In genomic region chr17:910503-911194, GRCh38 we compare ENCODE assay signal across 18 cellular contexts.
A peak's percentile ranks its signal among the peaks of the same experiment; 100 is the strongest.
DNase-seq lines count a peak whose midpoint lies in the region; ATAC-seq and TF ChIP-seq lines count a peak whose summit lies in the region.
"Had no signal": no experiment of that assay in that cellular context is flagged by ENCODE, and none has a peak within 500 bp of the region (broad histone marks: within the 10 kb centered on the region; RNA-seq: fewer than 3 reads in every experiment).

No MANE protein-coding gene starts in this region.

- POLR2A ChIA-PET in HEK293 (lab: Yijun Ruan, JAX) = interaction anchor here (0.6 kb wide), 1 partner anchor 44 kb away, joined by 4 read pairs; no protein-coding TSS in a partner anchor

- peaks cover 6% of the 10 kb centered on the region for H3K36me3 Mint-ChIP-seq in endothelial cell (ENCODE audit: low read depth, unreplicated experiment)
- peaks cover 24% of the 10 kb centered on the region for H3K36me3 Mint-ChIP-seq in nephron progenitor cell (ENCODE audit: low read depth)
- H3K36me3 Mint-ChIP-seq: activated naive CD8-positive, alpha-beta T cell had no signal

- no peaks in the 10 kb centered on the region for H4K20me1 ChIP-seq in Karpas-422 (ENCODE audit: insufficient read depth, low read depth, low read length)

- ATAC-seq in HG03439 (IDR thresholded peaks at IDR 0.05; ENCODE audit: unreplicated experiment) = no peak
- ATAC-seq: pancreas had no signal

- H3K4me3 Mint-ChIP-seq in endothelial cell (ENCODE audit: unreplicated experiment) (no peak overlapping the region), nephron progenitor cell (peak overlapping the region; percentile 42)
- H3K4me3 Mint-ChIP-seq: activated naive CD8-positive, alpha-beta T cell; dendritic cell treated with granulocyte-macrophage colony-stimulating factor and Interleukin-4, amounts not matched to agents 40 ng/mL and 50 ng/mL, for 4 days had no signal

- H3K9me3 Mint-ChIP-seq in endothelial cell (ENCODE audit: unreplicated experiment) = no peaks in the 10 kb centered on the region
- H3K9me3 Mint-ChIP-seq in nephron progenitor cell = no peaks in the 10 kb centered on the region
- H3K9me3 Mint-ChIP-seq: dendritic cell treated with granulocyte-macrophage colony-stimulating factor and Interleukin-4, amounts not matched to agents 40 ng/mL and 50 ng/mL, for 4 days had no signal

- H3K27ac ChIP-seq in HEK293 (ENCODE audit: extremely low read depth, low read depth, low read length) (no peak overlapping the region), Karpas-422 (ENCODE audit: low read length) (no peak overlapping the region)
- H3K27ac ChIP-seq: lower lobe of right lung, pancreas had no signal

- H3K9me2 ChIP-seq in Karpas-422 (replicated peaks; ENCODE audit: insufficient read depth, low read length) = no peaks in the 10 kb centered on the region

- TF ChIP-seq CTCF in HEK293 (tag by site-specific recombination; IDR thresholded peaks at IDR 0.05) = no peak
- no peak for TF ChIP-seq CTCF in endothelial cell (IDR thresholded peaks at IDR 0.05; ENCODE audit: unreplicated experiment)
- no peak for TF ChIP-seq CTCF in nephron progenitor cell (IDR thresholded peaks at IDR 0.05)

- H3K4me2 ChIP-seq in Karpas-422 (ENCODE audit: low read depth, low read length, poor library complexity, severe bottlenecking) = no peak overlapping the region

- H3K36me3 ChIP-seq in HEK293 (ENCODE audit: control insufficient read depth in 2 of 2, insufficient read depth in 1 of 2, low read length in 2 of 2) (no peaks in the 10 kb centered on the region; a peak in 1 of 3 replicates), Karpas-422 (ENCODE audit: insufficient read depth, low read length) (no peaks in the 10 kb centered on the region)
- H3K36me3 ChIP-seq: lower lobe of right lung, pancreas had no signal

- no peaks in the 10 kb centered on the region for H3K27me3 ChIP-seq in Karpas-422 (ENCODE audit: low read length)
- H3K27me3 ChIP-seq: pancreas had no signal

- H3K4me1 ChIP-seq in HEK293 (ENCODE audit: control insufficient read depth, insufficient read depth, low read length) (peaks cover 9% of the 10 kb centered on the region), Karpas-422 (ENCODE audit: low read length) (no peaks in the 10 kb centered on the region)

- H3K9me3 ChIP-seq in HEK293 (ENCODE audit: control insufficient read depth, insufficient read depth, low read depth, low read length) (no peaks in the 10 kb centered on the region), Karpas-422 (ENCODE audit: low read length) (no peaks in the 10 kb centered on the region)
- H3K9me3 ChIP-seq: HAP-1, lower lobe of right lung, pancreas had no signal

- DNase-seq in AG08395 (ENCODE audit: low spot score) (peak; percentile 59), endothelial cell (ENCODE audit: low spot score) (no peak), nephron progenitor cell (no peak), Karpas-422 (no peak), DMS153 treated with DMSO at 0.1 percent for 48 hours (lab: John Stamatoyannopoulos, UW; ENCODE audit: unreplicated experiment) (no peak)
- no peak for DNase-seq in activated CD4-positive, alpha-beta T cell treated with anti-CD3 and anti-CD28 coated beads for 4 hours
- DNase-seq: C1 segment of cervical spinal cord; glutamatergic neuron; NCI-H1105; NCI-H526 treated with DMSO at 0.1 percent for 48 hours; pancreas; stimulated activated CD4-positive, alpha-beta T cell treated with anti-CD3 and anti-CD28 coated beads, Interleukin-2, amount 100 ng/mL, for 24 hours had no signal

- H3K4me1 Mint-ChIP-seq in endothelial cell (ENCODE audit: unreplicated experiment) (peaks cover 10% of the 10 kb centered on the region), nephron progenitor cell (peaks cover 57% of the 10 kb centered on the region)

- H3K9ac ChIP-seq in Karpas-422 (ENCODE audit: low read length) = no peak overlapping the region

- H3K27me3 Mint-ChIP-seq in endothelial cell (ENCODE audit: unreplicated experiment) (peaks cover 3% of the 10 kb centered on the region), nephron progenitor cell (ENCODE audit: low read depth, poor library complexity) (peaks cover 5% of the 10 kb centered on the region)

- no peaks in the 10 kb centered on the region for H3K79me2 ChIP-seq in Karpas-422 (ENCODE audit: low read length)

- peak overlapping the region; percentile 43 for H3K27ac Mint-ChIP-seq in endothelial cell (ENCODE audit: unreplicated experiment)
- peak overlapping the region; percentile 78 for H3K27ac Mint-ChIP-seq in nephron progenitor cell
- H3K27ac Mint-ChIP-seq: activated naive CD8-positive, alpha-beta T cell; dendritic cell treated with granulocyte-macrophage colony-stimulating factor and Interleukin-4, amounts not matched to agents 40 ng/mL and 50 ng/mL, for 4 days had no signal

- H3K4me3 ChIP-seq in HEK293 (ENCODE audit: low read depth, low read length) (no peak overlapping the region), Karpas-422 (ENCODE audit: low read length) (no peak overlapping the region)
- H3K4me3 ChIP-seq: HAP-1, lower lobe of right lung, pancreas had no signal

- H2AFZ ChIP-seq in Karpas-422 (ENCODE audit: low read length) = no peak overlapping the region

- CTCF ChIA-PET in HEK293 (lab: Yijun Ruan, JAX) = interaction anchor here (0.6 to 0.8 kb wide), 3 partner anchors 15 to 59 kb away, joined by 3 to 9 read pairs (median 6); no protein-coding TSS in a partner anchor

TF ChIP-seq in HEK293, 187 proteins besides CTCF, POLR2A, EP300 and RAD21 (continues in another document):
- TF ChIP-seq OSR2 (tag by site-specific recombination; IDR thresholded peaks at IDR 0.05) (no peak), ZNF155 (tag by site-specific recombination; IDR thresholded peaks at IDR 0.05) (no peak), ZNF202 (tag by site-specific recombination; IDR thresholded peaks at IDR 0.05; ENCODE audit: borderline replicate concordance) (no peak), AEBP2 (tag by site-specific recombination; IDR thresholded peaks at IDR 0.05; ENCODE audit: borderline replicate concordance) (no peak), KLF8 (tag by site-specific recombination; IDR thresholded peaks at IDR 0.05) (no peak), ZNF140 (tag by site-specific recombination; IDR thresholded peaks at IDR 0.05) (no peak), REST (tag by site-specific recombination; IDR thresholded peaks at IDR 0.05) (no peak), IKZF3 (tag by site-specific recombination; IDR thresholded peaks at IDR 0.05) (0 out of 2 replicates have a peak, but pooled peaks have one; percentile 28), ZNF600 (tag by site-specific recombination; IDR thresholded peaks at IDR 0.05) (peak; percentile 65; the same call in 1 of the 2 replicates), ZNF664 (tag by site-specific recombination; IDR thresholded peaks at IDR 0.05) (no peak), ZNF560 (tag by site-specific recombination; IDR thresholded peaks at IDR 0.05; ENCODE audit: borderline replicate concordance) (no peak), ZNF214 (tag by site-specific recombination; IDR thresholded peaks at IDR 0.05; ENCODE audit: borderline replicate concordance) (no peak)
- TF ChIP-seq, protein P1, sequence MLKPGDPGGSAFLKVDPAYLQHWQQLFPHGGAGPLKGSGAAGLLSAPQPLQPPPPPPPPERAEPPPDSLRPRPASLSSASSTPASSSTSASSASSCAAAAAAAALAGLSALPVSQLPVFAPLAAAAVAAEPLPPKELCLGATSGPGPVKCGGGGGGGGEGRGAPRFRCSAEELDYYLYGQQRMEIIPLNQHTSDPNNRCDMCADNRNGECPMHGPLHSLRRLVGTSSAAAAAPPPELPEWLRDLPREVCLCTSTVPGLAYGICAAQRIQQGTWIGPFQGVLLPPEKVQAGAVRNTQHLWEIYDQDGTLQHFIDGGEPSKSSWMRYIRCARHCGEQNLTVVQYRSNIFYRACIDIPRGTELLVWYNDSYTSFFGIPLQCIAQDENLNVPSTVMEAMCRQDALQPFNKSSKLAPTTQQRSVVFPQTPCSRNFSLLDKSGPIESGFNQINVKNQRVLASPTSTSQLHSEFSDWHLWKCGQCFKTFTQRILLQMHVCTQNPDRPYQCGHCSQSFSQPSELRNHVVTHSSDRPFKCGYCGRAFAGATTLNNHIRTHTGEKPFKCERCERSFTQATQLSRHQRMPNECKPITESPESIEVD (tag by site-specific recombination; IDR thresholded peaks at IDR 0.05) = peak; percentile 65
